In the genomic region with DNA sequence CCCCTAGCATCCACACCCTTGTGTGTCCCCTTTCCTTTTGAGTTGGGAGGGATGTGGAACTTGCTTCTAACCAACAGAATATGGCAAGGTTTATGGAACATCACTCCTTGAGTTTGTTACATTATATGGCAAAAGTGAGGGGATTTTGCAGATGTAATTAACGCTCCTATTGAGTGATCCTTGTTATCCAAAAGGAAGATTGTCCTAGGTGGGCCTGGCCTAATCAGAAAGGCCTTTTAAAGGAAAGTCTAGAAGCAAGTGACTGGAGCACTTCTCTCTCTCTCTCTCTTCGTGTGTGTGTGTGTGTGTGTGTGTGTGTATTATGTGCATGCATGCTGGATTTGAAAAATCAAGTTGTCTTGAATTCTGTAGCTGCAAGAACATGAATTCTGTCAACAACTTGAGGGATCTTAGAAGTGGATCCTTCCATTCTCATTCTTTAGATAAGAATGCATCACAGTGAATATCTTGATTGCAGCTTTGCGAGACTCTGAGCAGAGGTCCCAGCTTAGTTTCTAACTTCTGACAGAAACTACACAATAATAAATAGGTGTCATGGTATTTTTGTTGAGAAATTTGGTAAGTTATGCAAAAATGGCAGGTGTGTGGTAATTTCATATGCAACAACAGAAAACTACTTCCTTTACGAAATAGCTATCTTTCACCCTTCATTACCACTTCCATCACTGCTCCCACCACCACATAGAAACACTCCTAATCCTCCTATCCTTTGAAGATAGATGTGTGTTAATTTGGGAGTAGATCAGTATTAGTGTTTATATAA, we compare ENCODE assay signal across 2 cellular contexts.
TF ChIP-seq lines count a peak whose summit lies in the region.

No MANE protein-coding gene starts in this region.

TF ChIP-seq in SK-N-SH, 30 proteins besides CTCF, POLR2A, EP300 and RAD21:
- no peak for TF ChIP-seq ELF1 (IDR thresholded peaks at IDR 0.05)
- TF ChIP-seq TAF1 (IDR thresholded peaks at IDR 0.05; ENCODE audit: borderline replicate concordance, low read depth, low read length), result no peak
- no peak for TF ChIP-seq GATA2 (CRISPR knock-in tag; IDR thresholded peaks at IDR 0.05)
- TF ChIP-seq FOXJ3 (CRISPR knock-in tag; IDR thresholded peaks at IDR 0.05), result no peak

TF ChIP-seq in SK-N-SH treated with all-trans-retinoic acid at 6 μM for 48 hours, 23 proteins besides CTCF, POLR2A, EP300 and RAD21:
- TF ChIP-seq CSDC2 (CRISPR knock-in tag; IDR thresholded peaks at IDR 0.05) (no peak), ISL1 (CRISPR knock-in tag; IDR thresholded peaks at IDR 0.05) (no peak), ZFP30 (CRISPR knock-in tag; IDR thresholded peaks at IDR 0.05) (no peak)
- TF ChIP-seq, protein P1, sequence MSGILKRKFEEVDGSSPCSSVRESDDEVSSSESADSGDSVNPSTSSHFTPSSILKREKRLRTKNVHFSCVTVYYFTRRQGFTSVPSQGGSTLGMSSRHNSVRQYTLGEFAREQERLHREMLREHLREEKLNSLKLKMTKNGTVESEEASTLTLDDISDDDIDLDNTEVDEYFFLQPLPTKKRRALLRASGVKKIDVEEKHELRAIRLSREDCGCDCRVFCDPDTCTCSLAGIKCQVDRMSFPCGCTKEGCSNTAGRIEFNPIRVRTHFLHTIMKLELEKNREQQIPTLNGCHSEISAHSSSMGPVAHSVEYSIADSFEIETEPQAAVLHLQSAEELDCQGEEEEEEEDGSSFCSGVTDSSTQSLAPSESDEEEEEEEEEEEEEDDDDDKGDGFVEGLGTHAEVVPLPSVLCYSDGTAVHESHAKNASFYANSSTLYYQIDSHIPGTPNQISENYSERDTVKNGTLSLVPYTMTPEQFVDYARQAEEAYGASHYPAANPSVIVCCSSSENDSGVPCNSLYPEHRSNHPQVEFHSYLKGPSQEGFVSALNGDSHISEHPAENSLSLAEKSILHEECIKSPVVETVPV (CRISPR knock-in tag; IDR thresholded peaks at IDR 0.05), result no peak
- TF ChIP-seq, protein P2, sequence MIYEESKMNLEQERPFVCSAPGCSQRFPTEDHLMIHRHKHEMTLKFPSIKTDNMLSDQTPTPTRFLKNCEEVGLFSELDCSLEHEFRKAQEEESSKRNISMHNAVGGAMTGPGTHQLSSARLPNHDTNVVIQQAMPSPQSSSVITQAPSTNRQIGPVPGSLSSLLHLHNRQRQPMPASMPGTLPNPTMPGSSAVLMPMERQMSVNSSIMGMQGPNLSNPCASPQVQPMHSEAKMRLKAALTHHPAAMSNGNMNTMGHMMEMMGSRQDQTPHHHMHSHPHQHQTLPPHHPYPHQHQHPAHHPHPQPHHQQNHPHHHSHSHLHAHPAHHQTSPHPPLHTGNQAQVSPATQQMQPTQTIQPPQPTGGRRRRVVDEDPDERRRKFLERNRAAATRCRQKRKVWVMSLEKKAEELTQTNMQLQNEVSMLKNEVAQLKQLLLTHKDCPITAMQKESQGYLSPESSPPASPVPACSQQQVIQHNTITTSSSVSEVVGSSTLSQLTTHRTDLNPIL (CRISPR knock-in tag; IDR thresholded peaks at IDR 0.05; ENCODE audit: low read depth), result no peak
